Comparison of ENCODE assay signal across 26 cellular contexts in genomic region chr2:15863089-15863488, GRCh38.
"Had no signal": no experiment of that assay in that cellular context is flagged by ENCODE, and none has a peak within 500 bp of the region (broad histone marks: within the 10 kb centered on the region; RNA-seq: fewer than 3 reads in every experiment).

No MANE protein-coding gene starts in this region.

- H3K4me1 ChIP-seq: neural progenitor cell, parathyroid adenoma, psoas muscle, sigmoid colon, stomach, tibial nerve, upper lobe of left lung, vagina had no signal

- DNase-seq: naive thymus-derived CD4-positive, alpha-beta T cell; natural killer cell; occipital lobe; posterior cingulate gyrus; psoas muscle; right cardiac atrium; right lobe of liver; sigmoid colon; small intestine; stimulated activated CD4-positive, alpha-beta T cell treated with anti-CD3 and anti-CD28 coated beads, Interleukin-15, amount 100 ng/mL, for 24 hours; stimulated activated CD4-positive, alpha-beta T cell treated with anti-CD3 and anti-CD28 coated beads, Interleukin-2, amount 100 ng/mL, for 24 hours; stimulated activated CD4-positive, alpha-beta T cell treated with anti-CD3 and anti-CD28 coated beads, Interleukin-2, amount 100 ng/mL, for 48 hours; stimulated activated CD4-positive, alpha-beta T cell treated with anti-CD3 and anti-CD28 coated beads, Interleukin-4, amount 100 ng/mL, for 24 hours; stimulated activated naive B cell treated with anti-CD40 and anti-IgM and Interleukin-4, amounts not matched to agents 10 μg/mL and 1 μg/mL and 100 μg/mL, for 72 hours; stimulated activated naive CD4-positive, alpha-beta T cell treated with Interleukin-2 at 50 U/mL for 16 hours; stomach; thyroid gland; trophoblast cell; upper lobe of left lung had no signal

- H3K27ac ChIP-seq: neural progenitor cell, parathyroid adenoma, psoas muscle, sigmoid colon, stomach, thoracic aorta, thyroid gland, tibial nerve, upper lobe of left lung, vagina had no signal

- H3K9me3 ChIP-seq: psoas muscle, right lobe of liver, sigmoid colon, thoracic aorta, thyroid gland, upper lobe of left lung, vagina had no signal

- H3K4me3 ChIP-seq: neural progenitor cell, psoas muscle, right lobe of liver, sigmoid colon, stomach, thoracic aorta, thyroid gland, tibial nerve, upper lobe of left lung, vagina had no signal

- H3K27me3 ChIP-seq: neural progenitor cell, right lobe of liver, sigmoid colon, stomach, thyroid gland, tibial nerve, upper lobe of left lung, vagina had no signal

- ATAC-seq: naive thymus-derived CD4-positive, alpha-beta T cell; natural killer cell; psoas muscle; right cardiac atrium; stimulated activated effector memory CD8-positive, alpha-beta T cell treated with anti-CD3 and anti-CD28 coated beads, Interleukin-12 subunit alpha, Interleukin-12 subunit beta, amount 100 ng/mL, for 72 hours; stimulated activated naive B cell treated with anti-CD40 and anti-IgM and Interleukin-4, amounts not matched to agents 10 μg/mL and 1 μg/mL and 100 μg/mL, for 72 hours had no signal

- H3K36me3 ChIP-seq: neural progenitor cell, right lobe of liver, sigmoid colon, stomach, thoracic aorta, thyroid gland, tibial nerve, upper lobe of left lung, vagina had no signal

- FAIRE-seq: small intestine, urothelium cell line had no signal
